8 cellular contexts compared by ENCODE assay signal in genomic region chr17:80855968-80856862, GRCh38.
DNase-seq lines count a peak whose midpoint lies in the region; ATAC-seq and TF ChIP-seq lines count a peak whose summit lies in the region.

No MANE protein-coding gene starts in this region.

- peak; percentile 53 for DNase-seq in inferior parietal cortex (ENCODE audit: extremely low spot score)
- peak; percentile 42 for DNase-seq in stimulated activated CD8-positive, alpha-beta memory T cell treated with anti-CD3 and anti-CD28 coated beads, Interleukin-15, amount 100 ng/mL, for 1 hour (ENCODE audit: low read depth)
- DNase-seq in NCI-H510A treated with DMSO at 0.1 percent for 48 hours (lab: John Stamatoyannopoulos, UW), result no peak
- no peak for DNase-seq in DMS79 treated with DMSO at 0.1 percent for 48 hours (lab: John Stamatoyannopoulos, UW)

- peaks cover 20% of the 10 kb centered on the region for H3K36me3 Mint-ChIP-seq in activated naive CD4-positive, alpha-beta T cell treated with anti-CD3 and anti-CD28 coated beads, Interleukin-2, amount 50 U/mL, for 24 hours

- H3K27ac Mint-ChIP-seq in activated naive CD4-positive, alpha-beta T cell treated with anti-CD3 and anti-CD28 coated beads, Interleukin-2, amount 50 U/mL, for 24 hours, result peak overlapping the region; percentile 95

- H3K4me1 Mint-ChIP-seq in activated naive CD4-positive, alpha-beta T cell treated with anti-CD3 and anti-CD28 coated beads, Interleukin-2, amount 50 U/mL, for 24 hours, result peaks cover 74% of the 10 kb centered on the region

- H3K27me3 Mint-ChIP-seq in activated naive CD4-positive, alpha-beta T cell treated with anti-CD3 and anti-CD28 coated beads, Interleukin-2, amount 50 U/mL, for 24 hours, result no peaks in the 10 kb centered on the region

- H3K4me3 Mint-ChIP-seq in activated naive CD4-positive, alpha-beta T cell treated with anti-CD3 and anti-CD28 coated beads, Interleukin-2, amount 50 U/mL, for 24 hours, result peak overlapping the region; percentile 57

- ATAC-seq in GM18861 (IDR thresholded peaks at IDR 0.05; ENCODE audit: unreplicated experiment) (peak; percentile 75), HG03060 (IDR thresholded peaks at IDR 0.05; ENCODE audit: low read depth, unreplicated experiment) (peak; percentile 78), SK-N-SH treated with all-trans-retinoic acid at 6 μM for 48 hours (peak; percentile 73)

- H3K9me3 Mint-ChIP-seq in activated naive CD4-positive, alpha-beta T cell treated with anti-CD3 and anti-CD28 coated beads, Interleukin-2, amount 50 U/mL, for 24 hours, result no peaks in the 10 kb centered on the region

TF ChIP-seq in SK-N-SH treated with all-trans-retinoic acid at 6 μM for 48 hours, 23 proteins besides CTCF, POLR2A, EP300 and RAD21:
- peak; percentile 67; the same call in 1 of the 2 replicates for TF ChIP-seq TOX (CRISPR knock-in tag; IDR thresholded peaks at IDR 0.05; ENCODE audit: borderline replicate concordance)
- no peak for TF ChIP-seq ISL1 (CRISPR knock-in tag; IDR thresholded peaks at IDR 0.05)

Comparison
In these comparisons a context has a peak if more than half of its experiments do, and no peak if none do; other contexts are left out.
1. DNase-seq: peak in inferior parietal cortex (single experiment) and stimulated activated CD8-positive, alpha-beta memory T cell treated with anti-CD3 and anti-CD28 coated beads, Interleukin-15, amount 100 ng/mL, for 1 hour (single experiment); none in NCI-H510A treated with DMSO at 0.1 percent for 48 hours (single experiment) and DMS79 treated with DMSO at 0.1 percent for 48 hours (single experiment).
2. Peak in every context shown above with its lines, with median percentiles within 50 percentile points of each other: ATAC-seq.